In genomic region chr9:127884427-127884911, GRCh38 we compare ENCODE assay signal across 10 cellular contexts. TPM values are rescaled to one million over a fixed set of nuclear protein-coding genes. Genes with fewer than 3 reads are reported as not detected.
DNase-seq lines count a peak whose midpoint lies in the region; ATAC-seq and TF ChIP-seq lines count a peak whose summit lies in the region.
"Had no signal": no experiment of that assay in that cellular context is flagged by ENCODE, and none has a peak within 500 bp of the region (broad histone marks: within the 10 kb centered on the region; RNA-seq: fewer than 3 reads in every experiment).

No MANE protein-coding gene starts in this region.

- H4K20me1 ChIP-seq in smooth muscle cell (ENCODE audit: low read depth): no peaks in the 10 kb centered on the region

- H3K4me1 ChIP-seq in gastroesophageal sphincter (peaks cover 0 to 30% (median 0%) of the 10 kb centered on the region in 3 donors), stomach (peaks cover 11 to 29% (median 22%) of the 10 kb centered on the region in 4 donors), smooth muscle cell (ENCODE audit: low read depth) (no peaks in the 10 kb centered on the region)
- H3K4me1 ChIP-seq: SJSA1 had no signal

- H3K36me3 Mint-ChIP-seq in T-helper 2 cell treated with Interferon-gamma antibody and Interleukin-4, amounts not matched to agents 5 μg/mL and 100 μg/mL, for 36 hours (ENCODE audit: low read depth): peaks cover 39% of the 10 kb centered on the region

- H3K4me1 Mint-ChIP-seq in T-helper 2 cell treated with Interferon-gamma antibody and Interleukin-4, amounts not matched to agents 5 μg/mL and 100 μg/mL, for 36 hours (ENCODE audit: low read depth): no peaks in the 10 kb centered on the region

- no peaks in the 10 kb centered on the region for H3K27me3 ChIP-seq in gastroesophageal sphincter
- H3K27me3 ChIP-seq in stomach: no peaks in the 10 kb centered on the region
- H3K27me3 ChIP-seq in smooth muscle cell (ENCODE audit: low read depth): no peaks in the 10 kb centered on the region
- H3K27me3 ChIP-seq: SJSA1, uterus had no signal

- TF ChIP-seq CTCF in gastroesophageal sphincter (IDR thresholded peaks at IDR 0.05): no peak
- TF ChIP-seq CTCF in stomach (IDR thresholded peaks at IDR 0.05): no peak
- no peak for TF ChIP-seq CTCF in smooth muscle cell (IDR thresholded peaks at IDR 0.05; ENCODE audit: borderline replicate concordance, insufficient read depth, poor library complexity, severe bottlenecking)

- peak overlapping the region; percentile 41 for H3K27ac Mint-ChIP-seq in T-helper 2 cell treated with Interferon-gamma antibody and Interleukin-4, amounts not matched to agents 5 μg/mL and 100 μg/mL, for 36 hours

- no peak overlapping the region for H3K4me2 ChIP-seq in smooth muscle cell

- H3K4me3 Mint-ChIP-seq in T-helper 2 cell treated with Interferon-gamma antibody and Interleukin-4, amounts not matched to agents 5 μg/mL and 100 μg/mL, for 36 hours: no peak overlapping the region

- H3K36me3 ChIP-seq in gastroesophageal sphincter (peaks cover 0 to 64% of the 10 kb centered on the region in 2 donors), stomach (peaks cover 25 to 55% (median 49%) of the 10 kb centered on the region in 4 donors), smooth muscle cell (ENCODE audit: low read depth) (no peaks in the 10 kb centered on the region)
- H3K36me3 ChIP-seq: uterus had no signal

- H3K79me2 ChIP-seq in smooth muscle cell (ENCODE audit: low read depth): no peaks in the 10 kb centered on the region

- no peak for DNase-seq in T-helper 2 cell treated with Interferon-gamma antibody and Interleukin-4, amounts not matched to agents 5 μg/mL and 100 μg/mL, for 36 hours (ENCODE audit: low spot score)
- no peak for DNase-seq in T-helper 2 cell
- peak; percentile 20 for DNase-seq in OCI-M1 (lab: John Stamatoyannopoulos, UW)
- DNase-seq in stomach: peak; percentile 91
- no peak for DNase-seq in smooth muscle cell (lab: John Stamatoyannopoulos, UW; ENCODE audit: unreplicated experiment)

- TF ChIP-seq POLR2A in gastroesophageal sphincter (IDR thresholded peaks at IDR 0.05) (no peak), stomach (IDR thresholded peaks at IDR 0.05) (no peak)

- H3K9me3 Mint-ChIP-seq in T-helper 2 cell treated with Interferon-gamma antibody and Interleukin-4, amounts not matched to agents 5 μg/mL and 100 μg/mL, for 36 hours: no peaks in the 10 kb centered on the region

- TF ChIP-seq EP300 in gastroesophageal sphincter (IDR thresholded peaks at IDR 0.05) (no peak), stomach (IDR thresholded peaks at IDR 0.05) (no peak)

- H3K4me3 ChIP-seq in gastroesophageal sphincter (no peak overlapping the region), stomach (no peak overlapping the region), smooth muscle cell (no peak overlapping the region)
- H3K4me3 ChIP-seq: SJSA1, uterus had no signal

- H2AFZ ChIP-seq in smooth muscle cell (ENCODE audit: low read depth): no peak overlapping the region

- ATAC-seq in gastroesophageal sphincter (no peak), HG02981 (IDR thresholded peaks at IDR 0.05; ENCODE audit: unreplicated experiment) (no peak), GM18517 (IDR thresholded peaks at IDR 0.05; ENCODE audit: unreplicated experiment) (no peak)

- no peaks in the 10 kb centered on the region for H3F3A ChIP-seq in smooth muscle cell (ENCODE audit: low read depth)

- no peak overlapping the region for H3K9ac ChIP-seq in smooth muscle cell (ENCODE audit: low read depth)

- peak overlapping the region in 3 of 4 donors; percentile 3 to 30 (median 26) for H3K27ac ChIP-seq in gastroesophageal sphincter
- H3K27ac ChIP-seq in stomach: peak overlapping the region; percentile 1 to 58 (median 50)
- H3K27ac ChIP-seq in smooth muscle cell (ENCODE audit: low read depth): no peak overlapping the region
- H3K27ac ChIP-seq: SJSA1 had no signal

- H3K9me3 ChIP-seq in gastroesophageal sphincter: no peaks in the 10 kb centered on the region
- no peaks in the 10 kb centered on the region for H3K9me3 ChIP-seq in stomach
- no peaks in the 10 kb centered on the region for H3K9me3 ChIP-seq in smooth muscle cell (replicated peaks; ENCODE audit: low read depth)
- H3K9me3 ChIP-seq: SJSA1, uterus had no signal

- no peaks in the 10 kb centered on the region for H3K27me3 Mint-ChIP-seq in T-helper 2 cell treated with Interferon-gamma antibody and Interleukin-4, amounts not matched to agents 5 μg/mL and 100 μg/mL, for 36 hours (ENCODE audit: low read depth)

- 63 to 64% methylated on average over 5 to 6 of the region's 11 CpGs for WGBS in gastroesophageal sphincter (ENCODE audit: low coverage in 1 of 2), 2 donors
- 24 to 39% (median 30%) methylated on average over 10 to 11 of the region's 11 CpGs for WGBS in stomach, 5 donors
- WGBS in smooth muscle cell (ENCODE audit: low lambda C conversion rate): 84% methylated on average over 11 of the region's 11 CpGs

- intact Hi-C loops in stomach (cut with DNase I; ENCODE audit: low total_unique reads): no loop called here

RNA-seq across cellular contexts. Expression of gene AK1, which starts 7.0 kb away (rescaled TPM):
- total RNA-seq in gastroesophageal sphincter (10 to 100 TPM; 46.7 to 73.9 (median 49.7) TPM), stomach (10 to 100 TPM in 3 of 5 donors, 1 to 10 TPM in 1, not detected in 1; 7.2 to 88.3 (median 39.8) TPM), smooth muscle cell (22.2 and 52.4 TPM in 2 replicates)
- polyA plus RNA-seq in stomach (10 to 100 TPM; 64.4 to 92.1 (median 89.7) TPM), smooth muscle cell (97.8 and 115 TPM in 2 replicates)

RNA-seq across cellular contexts. Expression of gene ST6GALNAC6, which starts 14.9 kb away (rescaled TPM):
- total RNA-seq in gastroesophageal sphincter (100 to 1,000 TPM; 112 to 146 (median 132) TPM), stomach (100 to 1,000 TPM in 2 of 5 donors, 10 to 100 TPM in 3; 18.0 to 145 (median 92.4) TPM), smooth muscle cell (34.3 and 36.4 TPM in 2 replicates)
- polyA plus RNA-seq in stomach (10 to 100 TPM; 32.8 to 63.8 (median 42.2) TPM), smooth muscle cell (48.8 and 65.8 TPM in 2 replicates)

RNA-seq across cellular contexts. Expression of gene ENG, which starts 30.0 kb away (rescaled TPM):
- total RNA-seq in gastroesophageal sphincter (10 to 100 TPM; 21.3 to 76.5 (median 48.0) TPM), stomach (10 to 100 TPM in 4 of 5 donors, 1 to 10 TPM in 1; 4.0 to 58.5 (median 44.3) TPM), smooth muscle cell (11.1 and 12.6 TPM in 2 replicates)
- polyA plus RNA-seq in stomach (10 to 100 TPM; 16.0 to 28.8 (median 21.5) TPM), smooth muscle cell (42.4 and 54.1 TPM in 2 replicates)

RNA-seq across cellular contexts. Expression of gene ST6GALNAC4, which starts 32.4 kb away (rescaled TPM):
- total RNA-seq in gastroesophageal sphincter (10 to 100 TPM; 25.2 to 49.7 (median 31.7) TPM), stomach (10 to 100 TPM in 3 of 5 donors, 1 to 10 TPM in 2; 3.7 to 33.6 (median 14.5) TPM), smooth muscle cell (5.3 and 22.5 TPM in 2 replicates)
- polyA plus RNA-seq in stomach (10 to 100 TPM; 10.5 to 14.2 (median 11.8) TPM), smooth muscle cell (12.1 and 13.6 TPM in 2 replicates)

RNA-seq across cellular contexts. Expression of gene PIP5KL1, which starts 46.1 kb away (rescaled TPM):
- total RNA-seq in gastroesophageal sphincter (1 to 10 TPM in 2 of 4 donors, under 1 TPM in 1, not detected in 1; 0.66 to 3.4 (median 3.1) TPM), stomach (10 to 100 TPM in 3 of 5 donors, under 1 TPM in 1, not detected in 1; 0.55 to 98.0 (median 19.1) TPM), smooth muscle cell (1.1 and 9.2 TPM in 2 replicates)
- polyA plus RNA-seq in stomach (1 to 10 TPM in 2 of 3 donors, under 1 TPM in 1; 0.50 to 3.3 (median 2.3) TPM), smooth muscle cell (2.7 and 9.7 TPM in 2 replicates)

Comparison
In these comparisons a context has a peak if more than half of its experiments do, and no peak if none do; other contexts are left out.
1. DNase-seq: peak in OCI-M1 (single experiment) and stomach (single experiment); none in T-helper 2 cell treated with Interferon-gamma antibody and Interleukin-4, amounts not matched to agents 5 μg/mL and 100 μg/mL, for 36 hours (single experiment), T-helper 2 cell (0 of 5) and smooth muscle cell (single experiment).